ENCODE assay signal across 2 cellular contexts in the genomic region with DNA sequence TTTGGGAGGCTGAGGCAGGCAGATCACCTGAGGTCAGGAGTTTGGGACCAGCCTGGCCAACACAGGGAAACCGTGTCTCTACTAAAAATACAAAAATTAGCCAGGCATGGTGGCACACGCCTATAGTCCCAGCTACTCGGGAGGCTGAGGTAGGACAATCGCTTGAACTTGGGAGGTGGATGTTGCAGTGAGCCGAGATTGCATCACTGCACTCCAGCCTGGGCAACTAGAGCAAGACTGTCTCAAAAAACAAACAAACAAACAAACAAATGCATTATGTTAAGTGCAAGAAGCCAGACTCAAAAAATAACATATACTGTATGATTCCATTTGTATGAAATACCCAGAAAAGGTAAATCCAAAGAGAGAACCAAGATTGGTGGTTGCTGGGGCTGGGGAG. TPM values are rescaled to one million over a fixed set of nuclear protein-coding genes. Genes with fewer than 3 reads are reported as not detected.
"Had no signal": no experiment of that assay in that cellular context is flagged by ENCODE, and none has a peak within 500 bp of the region (broad histone marks: within the 10 kb centered on the region; RNA-seq: fewer than 3 reads in every experiment).

No MANE protein-coding gene starts in this region.

RNA-seq across cellular contexts. Expression of a gene that starts 8.9 kb away (rescaled TPM):
- total RNA-seq: GM23248, HFFc6 had no signal
- polyA plus RNA-seq: GM23248 had no signal
